Comparison of ENCODE assay signal across 17 cellular contexts in the genomic region with DNA sequence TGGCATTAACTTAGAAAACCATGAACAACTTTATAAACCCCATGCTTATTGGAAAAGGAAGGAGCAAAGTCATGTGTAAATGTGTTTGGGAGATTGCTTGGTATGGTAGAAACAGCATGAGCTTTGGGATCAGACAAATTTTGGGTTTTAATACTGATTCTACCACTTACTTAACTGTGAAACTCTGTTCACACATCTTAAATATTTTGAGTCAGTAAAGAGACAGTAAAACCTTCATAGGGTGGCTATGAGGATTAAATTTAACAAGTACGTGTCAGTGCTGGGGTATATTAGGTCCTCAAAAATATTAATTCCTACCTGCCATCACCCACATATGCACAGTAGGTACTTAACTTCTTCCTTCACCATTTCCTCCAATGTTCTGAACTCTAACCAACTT.
A peak's percentile ranks its signal among the peaks of the same experiment; 100 is the strongest.
DNase-seq lines count a peak whose midpoint lies in the region; ATAC-seq and TF ChIP-seq lines count a peak whose summit lies in the region.
"Had no signal": no experiment of that assay in that cellular context is flagged by ENCODE, and none has a peak within 500 bp of the region (broad histone marks: within the 10 kb centered on the region; RNA-seq: fewer than 3 reads in every experiment).

No MANE protein-coding gene starts in this region.

- H3K4me2 ChIP-seq in PC-9: peak overlapping the region; percentile 27

- 0 to 51% (median 48%) methylated on average over 1 of the region's 1 CpG for WGBS in stomach, 5 donors

- H3K9me2 ChIP-seq in PC-9 (ENCODE audit: insufficient read depth): no peaks in the 10 kb centered on the region

- H3K4me3 Mint-ChIP-seq in activated naive CD4-positive, alpha-beta T cell treated with anti-CD3 and anti-CD28 coated beads, Interleukin-2, amount 10 ng/mL, durations not matched to agents 7 days and 5 days: no peak overlapping the region
- H3K4me3 Mint-ChIP-seq in activated naive CD4-positive, alpha-beta T cell treated with anti-CD3 and anti-CD28 coated beads for 36 hours: no peak overlapping the region
- peak overlapping the region; percentile 48 for H3K4me3 Mint-ChIP-seq in central memory CD8-positive, alpha-beta T cell
- H3K4me3 Mint-ChIP-seq in stimulated activated naive CD8-positive, alpha-beta T cell treated with anti-CD3 and anti-CD28 coated beads, Interleukin-15, amount 100 ng/mL, for 72 hours: no peak overlapping the region
- H3K4me3 Mint-ChIP-seq: type B pancreatic cell had no signal

- intact Hi-C loops in activated naive CD4-positive, alpha-beta T cell treated with anti-CD3 and anti-CD28 coated beads for 36 hours (cut with micrococcal nuclease): loop anchor here (5.0 kb wide), 1 partner anchor 583 kb away; no protein-coding TSS in a partner anchor
- intact Hi-C loops in PC-9 (cut with micrococcal nuclease; ENCODE audit: unreplicated experiment) (loop anchor here (5.0 kb wide), 1 partner anchor 127 kb away; no protein-coding TSS in a partner anchor), cardiac septum (cut with DNase I) (loop anchor here (5.0 to 10.0 kb wide), 3 partner anchors 149 to 308 kb away; no protein-coding TSS in a partner anchor), stomach (cut with DNase I; ENCODE audit: low total_unique reads) (no loop called here)

- peaks cover 33% of the 10 kb centered on the region for H3K4me1 ChIP-seq in PC-9 (replicated peaks; ENCODE audit: insufficient read depth)
- peaks cover 6 to 45% (median 16%) of the 10 kb centered on the region in 4 donors for H3K4me1 ChIP-seq in stomach

- H3K27ac ChIP-seq in PC-9 (0 out of 2 replicates have a peak overlapping the region, but pooled peaks have one; percentile 12), stomach (peak overlapping the region in 2 of 5 donors; percentile 33 to 49)
- H3K27ac ChIP-seq: HL-60, VCaP had no signal

- no peak overlapping the region for H2AFZ ChIP-seq in PC-9

- TF ChIP-seq CTCF in PC-9 (conservative IDR thresholded peaks at IDR 0.05) (no peak), stomach (IDR thresholded peaks at IDR 0.05) (no peak)

- H3K4me3 ChIP-seq in PC-9 (no peak overlapping the region), stomach (no peak overlapping the region)

- DNase-seq in activated naive CD4-positive, alpha-beta T cell treated with anti-CD3 and anti-CD28 coated beads, Interleukin-2, amount 10 ng/mL, durations not matched to agents 7 days and 5 days: no peak
- DNase-seq in activated naive CD4-positive, alpha-beta T cell treated with anti-CD3 and anti-CD28 coated beads for 36 hours: no peak
- no peak for DNase-seq in PC-9
- DNase-seq in central memory CD8-positive, alpha-beta T cell (ENCODE audit: low spot score in 2 of 2): no peak
- DNase-seq in stimulated activated naive CD8-positive, alpha-beta T cell treated with anti-CD3 and anti-CD28 coated beads, Interleukin-15, amount 100 ng/mL, for 72 hours: no peak
- no peak for DNase-seq in NCI-H69 (lab: John Stamatoyannopoulos, UW)
- no peak for DNase-seq in cardiac septum (ENCODE audit: low spot score)
- no peak for DNase-seq in stomach
- DNase-seq: H7, NCI-H1930, NCI-H446, occipital lobe, right cardiac atrium had no signal

- ATAC-seq in central memory CD8-positive, alpha-beta T cell (replicated peaks; ENCODE audit: extremely low read depth, poor library complexity, severe bottlenecking): peak; percentile 47
- peak; percentile 26 for ATAC-seq in stimulated activated naive CD8-positive, alpha-beta T cell treated with anti-CD3 and anti-CD28 coated beads, Interleukin-15, amount 100 ng/mL, for 72 hours
- ATAC-seq: right cardiac atrium had no signal

- H3F3A ChIP-seq in PC-9 (ENCODE audit: insufficient read depth, low read depth): peaks cover 51% of the 10 kb centered on the region

- TF ChIP-seq POLR2A in stomach (IDR thresholded peaks at IDR 0.05): no peak

- peak overlapping the region; percentile 84 for H3K27ac Mint-ChIP-seq in activated naive CD4-positive, alpha-beta T cell treated with anti-CD3 and anti-CD28 coated beads, Interleukin-2, amount 10 ng/mL, durations not matched to agents 7 days and 5 days
- H3K27ac Mint-ChIP-seq in activated naive CD4-positive, alpha-beta T cell treated with anti-CD3 and anti-CD28 coated beads for 36 hours: no peak overlapping the region
- H3K27ac Mint-ChIP-seq in central memory CD8-positive, alpha-beta T cell (ENCODE audit: low read depth): peak overlapping the region; percentile 81
- no peak overlapping the region for H3K27ac Mint-ChIP-seq in stimulated activated naive CD8-positive, alpha-beta T cell treated with anti-CD3 and anti-CD28 coated beads, Interleukin-15, amount 100 ng/mL, for 72 hours
- H3K27ac Mint-ChIP-seq: type B pancreatic cell had no signal

- no TSS peak for BruUV-seq in PC-9 (replicated peaks; lab: Mats Ljungman, UMichigan)

- H3K4me1 Mint-ChIP-seq in activated naive CD4-positive, alpha-beta T cell treated with anti-CD3 and anti-CD28 coated beads, Interleukin-2, amount 10 ng/mL, durations not matched to agents 7 days and 5 days: peaks cover 69% of the 10 kb centered on the region
- peaks cover 66% of the 10 kb centered on the region for H3K4me1 Mint-ChIP-seq in activated naive CD4-positive, alpha-beta T cell treated with anti-CD3 and anti-CD28 coated beads for 36 hours (ENCODE audit: low read depth)
- peaks cover 55% of the 10 kb centered on the region for H3K4me1 Mint-ChIP-seq in central memory CD8-positive, alpha-beta T cell
- peaks cover 77% of the 10 kb centered on the region for H3K4me1 Mint-ChIP-seq in stimulated activated naive CD8-positive, alpha-beta T cell treated with anti-CD3 and anti-CD28 coated beads, Interleukin-15, amount 100 ng/mL, for 72 hours

- H3K36me3 ChIP-seq in PC-9 (ENCODE audit: low read depth) (peaks cover 14% of the 10 kb centered on the region; the same call in 1 of the 2 replicates), stomach (peaks cover 0 to 17% (median 9%) of the 10 kb centered on the region in 4 donors)

- POLR2A ChIA-PET in PC-9 (lab: Charles Lee; ENCODE audit: unreplicated experiment): interaction anchor here (0.9 kb wide), 1 partner anchor 126 kb away, joined by 4 read pairs; no protein-coding TSS in a partner anchor

- peaks cover 13% of the 10 kb centered on the region for H3K27me3 Mint-ChIP-seq in activated naive CD4-positive, alpha-beta T cell treated with anti-CD3 and anti-CD28 coated beads, Interleukin-2, amount 10 ng/mL, durations not matched to agents 7 days and 5 days
- no peaks in the 10 kb centered on the region for H3K27me3 Mint-ChIP-seq in activated naive CD4-positive, alpha-beta T cell treated with anti-CD3 and anti-CD28 coated beads for 36 hours (ENCODE audit: low read depth)
- no peaks in the 10 kb centered on the region for H3K27me3 Mint-ChIP-seq in central memory CD8-positive, alpha-beta T cell
- no peaks in the 10 kb centered on the region for H3K27me3 Mint-ChIP-seq in stimulated activated naive CD8-positive, alpha-beta T cell treated with anti-CD3 and anti-CD28 coated beads, Interleukin-15, amount 100 ng/mL, for 72 hours
- H3K27me3 Mint-ChIP-seq: IgD-negative memory B cell, type B pancreatic cell had no signal

- no peak for TF ChIP-seq EP300 in stomach (IDR thresholded peaks at IDR 0.05)

- H3K9me3 Mint-ChIP-seq in activated naive CD4-positive, alpha-beta T cell treated with anti-CD3 and anti-CD28 coated beads, Interleukin-2, amount 10 ng/mL, durations not matched to agents 7 days and 5 days: peaks cover 22% of the 10 kb centered on the region
- peaks cover 16% of the 10 kb centered on the region for H3K9me3 Mint-ChIP-seq in activated naive CD4-positive, alpha-beta T cell treated with anti-CD3 and anti-CD28 coated beads for 36 hours
- H3K9me3 Mint-ChIP-seq in central memory CD8-positive, alpha-beta T cell: peaks cover 5% of the 10 kb centered on the region
- peaks cover 19 to 36% of the 10 kb centered on the region in 2 donors for H3K9me3 Mint-ChIP-seq in stimulated activated naive CD8-positive, alpha-beta T cell treated with anti-CD3 and anti-CD28 coated beads, Interleukin-15, amount 100 ng/mL, for 72 hours

- H3K27me3 ChIP-seq in PC-9 (ENCODE audit: insufficient read depth, low read depth): no peaks in the 10 kb centered on the region
- H3K27me3 ChIP-seq in stomach: no peaks in the 10 kb centered on the region

- H3K9me3 ChIP-seq in PC-9 (ENCODE audit: insufficient read depth, low read depth) (0 out of 2 replicates have a peak, but pooled peaks cover 5% of the 10 kb centered on the region), stomach (no peaks in the 10 kb centered on the region)

- no peaks in the 10 kb centered on the region for H3K79me2 ChIP-seq in PC-9 (ENCODE audit: low read depth)

- H4K20me1 ChIP-seq in PC-9 (ENCODE audit: insufficient read depth): no peaks in the 10 kb centered on the region

- CTCF ChIA-PET in activated naive CD4-positive, alpha-beta T cell treated with anti-CD3 and anti-CD28 coated beads, Interleukin-2, amount 10 ng/mL, durations not matched to agents 7 days and 5 days (lab: Charles Lee): interaction anchor here (0.6 to 3.3 kb wide), 11 partner anchors 37 to 299 kb away, joined by 3 to 23 read pairs (median 4); no protein-coding TSS in a partner anchor
- CTCF ChIA-PET in activated naive CD4-positive, alpha-beta T cell treated with anti-CD3 and anti-CD28 coated beads for 36 hours (lab: Charles Lee): interaction anchor here (0.6 to 1.6 kb wide), 6 partner anchors 8 to 1271 kb away, joined by 3 to 5 read pairs (median 4); no protein-coding TSS in a partner anchor
- CTCF ChIA-PET in PC-9 (lab: Charles Lee): interaction anchor here (1.0 kb wide), 2 partner anchors 16 to 309 kb away, joined by 4 read pairs; no protein-coding TSS in a partner anchor

- H3K36me3 Mint-ChIP-seq in activated naive CD4-positive, alpha-beta T cell treated with anti-CD3 and anti-CD28 coated beads, Interleukin-2, amount 10 ng/mL, durations not matched to agents 7 days and 5 days: peaks cover 49% of the 10 kb centered on the region
- peaks cover 22% of the 10 kb centered on the region for H3K36me3 Mint-ChIP-seq in activated naive CD4-positive, alpha-beta T cell treated with anti-CD3 and anti-CD28 coated beads for 36 hours (ENCODE audit: low read depth)
- H3K36me3 Mint-ChIP-seq in central memory CD8-positive, alpha-beta T cell (ENCODE audit: insufficient read depth): peaks cover 34% of the 10 kb centered on the region
- H3K36me3 Mint-ChIP-seq: type B pancreatic cell had no signal

Comparison
In these comparisons a context has a peak if more than half of its experiments do, and no peak if none do; other contexts are left out.
1. H3K27ac Mint-ChIP-seq: peak in activated naive CD4-positive, alpha-beta T cell treated with anti-CD3 and anti-CD28 coated beads, Interleukin-2, amount 10 ng/mL, durations not matched to agents 7 days and 5 days (single experiment) and central memory CD8-positive, alpha-beta T cell (single experiment); none in activated naive CD4-positive, alpha-beta T cell treated with anti-CD3 and anti-CD28 coated beads for 36 hours (single experiment) and stimulated activated naive CD8-positive, alpha-beta T cell treated with anti-CD3 and anti-CD28 coated beads, Interleukin-15, amount 100 ng/mL, for 72 hours (0 of 2).